Comparison of ENCODE assay signal across 8 cellular contexts in genomic region chr10:66180651-66181318, GRCh38.
A peak's percentile ranks its signal among the peaks of the same experiment; 100 is the strongest.
DNase-seq lines count a peak whose midpoint lies in the region; ATAC-seq, FAIRE-seq and TF ChIP-seq lines count a peak whose summit lies in the region.

No MANE protein-coding gene starts in this region.

- TF ChIP-seq CTCF in D721Med (IDR thresholded peaks at IDR 0.05; ENCODE audit: insufficient read depth, missing control alignments): peak; percentile 68
- peak; percentile 38 to 80 for TF ChIP-seq CTCF in right atrium auricular region (IDR thresholded peaks at IDR 0.05)
- peak; percentile 34 to 64 (median 56) for TF ChIP-seq CTCF in gastrocnemius medialis (IDR thresholded peaks at IDR 0.05 in 4 of 5, conservative IDR thresholded peaks at IDR 0.05 in 1 of 5)

- intact Hi-C loops in gastrocnemius medialis (cut with DNase I; ENCODE audit: low total_unique reads): no loop called here

- H3K4me3 ChIP-seq in right atrium auricular region: no peak overlapping the region
- H3K4me3 ChIP-seq in gastrocnemius medialis: no peak overlapping the region
- no peak overlapping the region for H3K4me3 ChIP-seq in MG63

- ATAC-seq in GM18909 (IDR thresholded peaks at IDR 0.05; ENCODE audit: poor library complexity, unreplicated experiment) (peak; percentile 89), HG03064 (IDR thresholded peaks at IDR 0.05; ENCODE audit: low read depth, unreplicated experiment) (peak; percentile 86), gastrocnemius medialis (peak; percentile 23 to 55)

- H3K27ac ChIP-seq in right atrium auricular region (no peak overlapping the region), gastrocnemius medialis (no peak overlapping the region)

- DNase-seq in D721Med (ENCODE audit: insufficient read length, low spot score) (peak; percentile 11), NCI-H2107 treated with DMSO at 0.1 percent for 48 hours (lab: John Stamatoyannopoulos, UW; ENCODE audit: unreplicated experiment) (peak; percentile 14), amniotic stem cell (lab: John Stamatoyannopoulos, UW) (peak; percentile 24), right atrium auricular region (ENCODE audit: low spot score) (no peak), gastrocnemius medialis (no peak), MG63 (no peak)

- H3K36me3 ChIP-seq in right atrium auricular region (no peaks in the 10 kb centered on the region), gastrocnemius medialis (no peaks in the 10 kb centered on the region), MG63 (no peaks in the 10 kb centered on the region)

- H3K4me1 ChIP-seq in right atrium auricular region: no peaks in the 10 kb centered on the region
- H3K4me1 ChIP-seq in gastrocnemius medialis: no peaks in the 10 kb centered on the region

- H3K9me3 ChIP-seq in right atrium auricular region: no peaks in the 10 kb centered on the region
- no peaks in the 10 kb centered on the region for H3K9me3 ChIP-seq in gastrocnemius medialis
- H3K9me3 ChIP-seq in MG63: no peaks in the 10 kb centered on the region

- no peak for TF ChIP-seq POLR2A in gastrocnemius medialis (IDR thresholded peaks at IDR 0.05)

- in situ Hi-C loops in gastrocnemius medialis (cut with MboI; ENCODE audit: low sequenced_read_pairs in 4 of 4): no loop called here

- peak; percentile 82 for FAIRE-seq in D721Med (lab: Jason Lieb, UNC)

- H3K27me3 ChIP-seq in right atrium auricular region: no peaks in the 10 kb centered on the region
- no peaks in the 10 kb centered on the region for H3K27me3 ChIP-seq in gastrocnemius medialis
- H3K27me3 ChIP-seq in MG63: no peaks in the 10 kb centered on the region

Comparison
In these comparisons a context has a peak if more than half of its experiments do, and no peak if none do; other contexts are left out.
1. DNase-seq: peak in D721Med (single experiment), NCI-H2107 treated with DMSO at 0.1 percent for 48 hours (single experiment) and amniotic stem cell (single experiment); none in right atrium auricular region (single experiment), gastrocnemius medialis (0 of 2) and MG63 (single experiment).
2. ATAC-seq: peak in every context shown above with its lines; median percentile 89 in GM18909; 86 in HG03064; 39 in gastrocnemius medialis.
3. Peak in every context shown above with its lines, with median percentiles within 50 percentile points of each other: CTCF ChIP-seq.